In the genomic region with DNA sequence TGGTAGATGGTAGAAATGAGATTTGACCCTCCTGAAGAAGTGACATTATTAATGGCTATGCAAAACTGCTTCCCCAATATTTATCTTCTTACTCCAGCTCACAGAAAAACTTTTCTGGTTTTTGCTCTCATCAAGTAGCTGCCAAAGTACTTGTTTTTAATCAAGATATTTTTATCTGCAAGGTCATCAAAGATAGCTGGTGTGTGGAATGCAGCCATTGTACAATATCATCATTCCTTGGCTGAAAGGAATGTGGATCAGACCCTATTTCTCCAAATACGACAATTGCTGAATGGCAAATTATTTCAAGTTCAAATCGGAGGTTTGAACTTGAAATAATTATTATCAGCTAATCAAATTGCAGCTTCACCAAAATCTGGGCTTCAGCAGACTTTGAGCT, we compare ENCODE assay signal across 17 cellular contexts.
"Had no signal": no experiment of that assay in that cellular context is flagged by ENCODE, and none has a peak within 500 bp of the region (broad histone marks: within the 10 kb centered on the region; RNA-seq: fewer than 3 reads in every experiment).

No MANE protein-coding gene starts in this region.

- H3K4me1 ChIP-seq: ascending aorta, lower lobe of right lung, neural progenitor cell, pancreas, sigmoid colon had no signal

- H3K36me3 Mint-ChIP-seq: neural progenitor cell; stimulated activated memory B cell treated with anti-CD40 and anti-IgM and Interleukin-4, amounts not matched to agents 10 μg/mL and 1 μg/mL and 100 μg/mL, for 72 hours had no signal

- DNase-seq: activated CD4-positive, CD25-positive, alpha-beta regulatory T cell treated with anti-CD3 and anti-CD28 coated beads, Interleukin-2, amount 50 U/mL, for 72 hours; activated naive CD4-positive, alpha-beta T cell treated with anti-CD3 and anti-CD28 coated beads for 36 hours; activated naive CD8-positive, alpha-beta T cell treated with anti-CD3 and anti-CD28 coated beads, Interleukin-2, amount 50 U/mL, for 24 hours; activated T-cell treated with anti-CD3 and anti-CD28 coated beads for 4 hours; head of caudate nucleus; left cardiac atrium; lower lobe of right lung; naive B cell; pancreas; sigmoid colon; stimulated activated CD4-positive, alpha-beta T cell treated with anti-CD3 and anti-CD28 coated beads, Interleukin-12 subunit alpha, Interleukin-12 subunit beta, amount 100 ng/mL, for 4 hours; stimulated activated CD4-positive, alpha-beta T cell treated with anti-CD3 and anti-CD28 coated beads, Interleukin-2, amount 100 ng/mL, for 24 hours; T-helper 1 cell; T1000 had no signal

- H3K27ac ChIP-seq: ascending aorta, lower lobe of right lung, neural progenitor cell, pancreas, sigmoid colon had no signal

- H3K4me3 ChIP-seq: ascending aorta, lower lobe of right lung, neural progenitor cell, pancreas, sigmoid colon had no signal

- H3K4me3 Mint-ChIP-seq: activated naive CD4-positive, alpha-beta T cell treated with anti-CD3 and anti-CD28 coated beads for 36 hours; activated naive CD8-positive, alpha-beta T cell treated with anti-CD3 and anti-CD28 coated beads, Interleukin-2, amount 50 U/mL, for 24 hours; naive B cell; neural progenitor cell; stimulated activated memory B cell treated with anti-CD40 and anti-IgM and Interleukin-4, amounts not matched to agents 10 μg/mL and 1 μg/mL and 100 μg/mL, for 72 hours had no signal

- ATAC-seq: activated naive CD8-positive, alpha-beta T cell treated with anti-CD3 and anti-CD28 coated beads, Interleukin-2, amount 50 U/mL, for 24 hours; left cardiac atrium; lower lobe of right lung; pancreas; stimulated activated memory B cell treated with anti-CD40 and anti-IgM and Interleukin-4, amounts not matched to agents 10 μg/mL and 1 μg/mL and 100 μg/mL, for 72 hours had no signal

- H3K36me3 ChIP-seq: ascending aorta, lower lobe of right lung, neural progenitor cell, pancreas, sigmoid colon had no signal

- H3K4me1 Mint-ChIP-seq: activated naive CD8-positive, alpha-beta T cell treated with anti-CD3 and anti-CD28 coated beads, Interleukin-2, amount 50 U/mL, for 24 hours; naive B cell; neural progenitor cell; stimulated activated memory B cell treated with anti-CD40 and anti-IgM and Interleukin-4, amounts not matched to agents 10 μg/mL and 1 μg/mL and 100 μg/mL, for 72 hours had no signal

- H3K27me3 ChIP-seq: ascending aorta, neural progenitor cell, pancreas, sigmoid colon had no signal

- H3K9me3 ChIP-seq: lower lobe of right lung, pancreas had no signal

- H3K27ac Mint-ChIP-seq: activated naive CD4-positive, alpha-beta T cell treated with anti-CD3 and anti-CD28 coated beads for 36 hours; activated naive CD8-positive, alpha-beta T cell treated with anti-CD3 and anti-CD28 coated beads, Interleukin-2, amount 50 U/mL, for 24 hours; naive B cell; neural progenitor cell; stimulated activated memory B cell treated with anti-CD40 and anti-IgM and Interleukin-4, amounts not matched to agents 10 μg/mL and 1 μg/mL and 100 μg/mL, for 72 hours had no signal
